9 cellular contexts compared by ENCODE assay signal in genomic region chr2:230913406-230913805, GRCh38. TPM values are rescaled to one million over a fixed set of nuclear protein-coding genes. Genes with fewer than 3 reads are reported as not detected.
A peak's percentile ranks its signal among the peaks of the same experiment; 100 is the strongest.
DNase-seq lines count a peak whose midpoint lies in the region; ATAC-seq and TF ChIP-seq lines count a peak whose summit lies in the region.
"Had no signal": no experiment of that assay in that cellular context is flagged by ENCODE, and none has a peak within 500 bp of the region (broad histone marks: within the 10 kb centered on the region; RNA-seq: fewer than 3 reads in every experiment).

No MANE protein-coding gene starts in this region.

- no peak overlapping the region for H2BK120ac ChIP-seq in mesenchymal stem cell (ENCODE audit: low read depth, low read length)

- H4K20me1 ChIP-seq in MM.1S (ENCODE audit: insufficient read depth, low read length) (no peaks in the 10 kb centered on the region), mammary epithelial cell (ENCODE audit: insufficient read depth, low read length) (no peaks in the 10 kb centered on the region)
- H4K20me1 ChIP-seq: BLaER1 had no signal

- DNase-seq in NCI-H146 (lab: John Stamatoyannopoulos, UW) = peak; percentile 27
- DNase-seq in NCI-H146 treated with DMSO at 0.1 percent for 48 hours (lab: John Stamatoyannopoulos, UW; ENCODE audit: unreplicated experiment) = no peak
- peak; percentile 65 for DNase-seq in MM.1S
- no peak for DNase-seq in mammary epithelial cell
- DNase-seq in naive thymus-derived CD8-positive, alpha-beta T cell = peak in 5 of 10 donors; percentile 32 to 74 (median 42)
- no peak for DNase-seq in 8988T
- DNase-seq in mesenchymal stem cell = no peak

- H3K9me3 ChIP-seq in MM.1S (replicated peaks; ENCODE audit: insufficient read depth, low read length) (no peaks in the 10 kb centered on the region), mammary epithelial cell (replicated peaks; ENCODE audit: insufficient read depth, low read length) (no peaks in the 10 kb centered on the region), mesenchymal stem cell (ENCODE audit: control insufficient read depth, low read length) (no peaks in the 10 kb centered on the region)
- H3K9me3 ChIP-seq: BLaER1 had no signal

- H3K27me3 ChIP-seq in MM.1S (replicated peaks; ENCODE audit: insufficient read depth, low read length) (no peaks in the 10 kb centered on the region), mammary epithelial cell (ENCODE audit: insufficient read depth, low read length) (no peaks in the 10 kb centered on the region), mesenchymal stem cell (ENCODE audit: control insufficient read depth in 1 of 2, insufficient read depth in 1 of 2, low read length in 2 of 2) (peaks cover 10 to 38% of the 10 kb centered on the region in 2 experiments)
- H3K27me3 ChIP-seq: BLaER1 had no signal

- H2BK15ac ChIP-seq in mesenchymal stem cell (ENCODE audit: low read depth, poor library complexity, severe bottlenecking) = no peak overlapping the region

- no peaks in the 10 kb centered on the region for H3K79me1 ChIP-seq in mesenchymal stem cell (replicated peaks; ENCODE audit: low read length, poor library complexity, severe bottlenecking)

- no peak overlapping the region for H2BK12ac ChIP-seq in mesenchymal stem cell (ENCODE audit: low read length in 2 of 2)

- H3K27ac ChIP-seq in MM.1S (ENCODE audit: low read length) (no peak overlapping the region), mammary epithelial cell (ENCODE audit: insufficient read depth, low read depth, low read length) (no peak overlapping the region), mesenchymal stem cell (ENCODE audit: low read length, poor library complexity, severe bottlenecking) (no peak overlapping the region)
- H3K27ac ChIP-seq: BLaER1 had no signal

- H3K23ac ChIP-seq in mesenchymal stem cell (ENCODE audit: low read length in 2 of 2) = no peak overlapping the region

- H3K9me3 Mint-ChIP-seq in naive thymus-derived CD8-positive, alpha-beta T cell = no peaks in the 10 kb centered on the region

- H2BK5ac ChIP-seq in mesenchymal stem cell (ENCODE audit: low read depth, low read length, poor library complexity, severe bottlenecking) = no peak overlapping the region

- no peaks in the 10 kb centered on the region for H3F3A ChIP-seq in MM.1S (ENCODE audit: insufficient read depth, low read length)

- no TSS peak for BruUV-seq in mammary epithelial cell (replicated peaks; lab: Mats Ljungman, UMichigan)

- H3K27me3 Mint-ChIP-seq in naive thymus-derived CD8-positive, alpha-beta T cell = peaks cover 0 to 2% (median 0%) of the 10 kb centered on the region in 5 donors

- dilution Hi-C loops in mammary epithelial cell (cut with HindIII; ENCODE audit: low sequenced_read_pairs) = loop anchor here (5.0 kb wide), 1 partner anchor 36 kb away; no protein-coding TSS in a partner anchor

- peak overlapping the region in 1 of 10 donors; percentile 43 for H3K27ac Mint-ChIP-seq in naive thymus-derived CD8-positive, alpha-beta T cell

- H3K36me3 ChIP-seq in MM.1S (replicated peaks; ENCODE audit: insufficient read depth, low read length) = no peaks in the 10 kb centered on the region
- H3K36me3 ChIP-seq in mammary epithelial cell (ENCODE audit: insufficient read depth, low read length) = no peaks in the 10 kb centered on the region
- no peaks in the 10 kb centered on the region for H3K36me3 ChIP-seq in mesenchymal stem cell (ENCODE audit: control insufficient read depth in 1 of 2, insufficient read depth in 2 of 2, low read depth in 1 of 2, low read length in 2 of 2)
- H3K36me3 ChIP-seq: BLaER1 had no signal

- H3K79me2 ChIP-seq in MM.1S (ENCODE audit: low read length) = no peaks in the 10 kb centered on the region
- H3K79me2 ChIP-seq in mammary epithelial cell (ENCODE audit: insufficient read depth, low read length) = no peaks in the 10 kb centered on the region

- TF ChIP-seq CTCF in MM.1S (IDR thresholded peaks at IDR 0.05; ENCODE audit: low read length) = peak; percentile 77
- peak; percentile 31 to 34 for TF ChIP-seq CTCF in mammary epithelial cell (conservative IDR thresholded peaks at IDR 0.05 in 1 of 2, IDR thresholded peaks at IDR 0.05 in 1 of 2; ENCODE audit: extremely low read depth in 1 of 2, insufficient read depth in 1 of 2, low read depth in 1 of 2, low read length in 2 of 2)

- CTCF ChIA-PET in mammary epithelial cell (lab: Charles Lee; ENCODE audit: low non-redundant PET) = no interaction called here

- no peak overlapping the region for H3K14ac ChIP-seq in mesenchymal stem cell (ENCODE audit: low read length in 2 of 2)

- no peaks in the 10 kb centered on the region for H3K9me2 ChIP-seq in MM.1S (replicated peaks; ENCODE audit: insufficient read depth, low read length)

- no peak overlapping the region for H3K4ac ChIP-seq in mesenchymal stem cell (ENCODE audit: low read depth in 1 of 2, low read length in 2 of 2)

- H2AFZ ChIP-seq in MM.1S (ENCODE audit: low read length) (no peak overlapping the region), mammary epithelial cell (ENCODE audit: low read depth, low read length) (no peak overlapping the region), mesenchymal stem cell (ENCODE audit: low read depth, low read length) (no peak overlapping the region)

- no peak overlapping the region for H3K4me2 ChIP-seq in MM.1S (ENCODE audit: low read depth, low read length)
- H3K4me2 ChIP-seq in mammary epithelial cell (ENCODE audit: insufficient read depth, low read depth, low read length) = no peak overlapping the region
- H3K4me2 ChIP-seq in mesenchymal stem cell (ENCODE audit: low read length, poor library complexity, severe bottlenecking) = no peak overlapping the region
- H3K4me2 ChIP-seq: BLaER1 had no signal

- peaks cover 0 to 19% (median 11%) of the 10 kb centered on the region in 3 donors for H3K36me3 Mint-ChIP-seq in naive thymus-derived CD8-positive, alpha-beta T cell

- H3K9ac ChIP-seq in MM.1S (ENCODE audit: low read length) (no peak overlapping the region), mammary epithelial cell (ENCODE audit: insufficient read depth, low read length) (no peak overlapping the region), mesenchymal stem cell (ENCODE audit: low read length) (no peak overlapping the region)
- H3K9ac ChIP-seq: BLaER1 had no signal

- H3K18ac ChIP-seq in mesenchymal stem cell (ENCODE audit: low read depth in 1 of 2, low read length in 2 of 2) = no peak overlapping the region

- POLR2A ChIA-PET in naive thymus-derived CD8-positive, alpha-beta T cell (lab: Charles Lee) = interaction anchor here (1.2 to 1.4 kb wide), 2 partner anchors 11 to 49 kb away, joined by 3 to 5 read pairs; partner anchors contain the start of genes GPR55 and ITM2C

- no peak overlapping the region for H3K4me3 ChIP-seq in MM.1S (ENCODE audit: low read length)
- H3K4me3 ChIP-seq in mammary epithelial cell (replicated peaks in 1 of 3; ENCODE audit: insufficient read depth in 1 of 3, low read depth in 2 of 3, low read length in 3 of 3) = no peak overlapping the region
- H3K4me3 ChIP-seq in mesenchymal stem cell (ENCODE audit: insufficient read depth in 1 of 2, low read depth in 1 of 2, low read length in 2 of 2) = no peak overlapping the region
- H3K4me3 ChIP-seq: BLaER1 had no signal

- H3K4me1 ChIP-seq in MM.1S (ENCODE audit: low read length) (no peaks in the 10 kb centered on the region), mammary epithelial cell (ENCODE audit: insufficient read depth, low read length) (peaks cover 10% of the 10 kb centered on the region), mesenchymal stem cell (ENCODE audit: control insufficient read depth, insufficient read depth, low read depth, low read length) (peaks cover 10% of the 10 kb centered on the region)

- intact Hi-C loops in mammary epithelial cell (cut with micrococcal nuclease) = no loop called here

- 100% methylated on average over 2 of the region's 2 CpGs for WGBS in mammary epithelial cell (ENCODE audit: low coverage, missing lambda C conversion rate)
- WGBS in mesenchymal stem cell = 89% methylated on average over 1 of the region's 2 CpGs

- in situ Hi-C loops in mammary epithelial cell (cut with MboI; ENCODE audit: low sequenced_read_pairs in 2 of 2) = no loop called here

- H3K4me1 Mint-ChIP-seq in naive thymus-derived CD8-positive, alpha-beta T cell = peaks cover 16 to 58% (median 37%) of the 10 kb centered on the region in 4 donors

- H4K91ac ChIP-seq in mesenchymal stem cell (ENCODE audit: low read length) = no peak overlapping the region

- no peak overlapping the region for H4K8ac ChIP-seq in mesenchymal stem cell (ENCODE audit: low read length)

- ATAC-seq in naive thymus-derived CD8-positive, alpha-beta T cell = peak; percentile 68 to 83
- no peak for ATAC-seq in HG02588 (IDR thresholded peaks at IDR 0.05; ENCODE audit: unreplicated experiment)

- H2AK5ac ChIP-seq in mesenchymal stem cell (ENCODE audit: low read length, severe bottlenecking) = no peak overlapping the region

- H3K4me3 Mint-ChIP-seq in naive thymus-derived CD8-positive, alpha-beta T cell = no peak overlapping the region

RNA-seq across cellular contexts. Expression of gene GPR55, which starts 11.6 kb away (rescaled TPM):
- not detected for total RNA-seq in mammary epithelial cell
- polyA plus RNA-seq in mammary epithelial cell = not detected
- not detected for polyA minus RNA-seq in mammary epithelial cell
- total RNA-seq in naive thymus-derived CD8-positive, alpha-beta T cell = 10 to 100 TPM in 1 of 2 experiments, 1 to 10 TPM in 1; 8.9 to 10.4 TPM
- 1 to 10 TPM; 1.1 to 3.2 (median 3.1) TPM for polyA plus RNA-seq in naive thymus-derived CD8-positive, alpha-beta T cell
- polyA plus RNA-seq in mesenchymal stem cell (2013, experiment 1 of 2) = not detected
- polyA plus RNA-seq in mesenchymal stem cell (2013, experiment 2 of 2) = 0.01 TPM

RNA-seq across cellular contexts. Expression of gene ITM2C, which starts 48.7 kb away (rescaled TPM):
- total RNA-seq in mammary epithelial cell = 10 to 100 TPM; 24.8 to 47.1 TPM
- polyA plus RNA-seq in mammary epithelial cell = 66.2 TPM
- polyA minus RNA-seq in mammary epithelial cell = 77.9 TPM
- 10 to 100 TPM; 30.9 to 38.7 TPM for total RNA-seq in naive thymus-derived CD8-positive, alpha-beta T cell
- polyA plus RNA-seq in naive thymus-derived CD8-positive, alpha-beta T cell = 10 to 100 TPM; 35.4 to 56.7 (median 53.8) TPM
- 311 TPM for polyA plus RNA-seq in mesenchymal stem cell (2013, experiment 1 of 2)
- 325 TPM for polyA plus RNA-seq in mesenchymal stem cell (2013, experiment 2 of 2)

Comparison
In these comparisons a context has a peak if more than half of its experiments do, and no peak if none do; other contexts are left out.
1. DNase-seq: peak in NCI-H146 (single experiment) and MM.1S (single experiment); none in NCI-H146 treated with DMSO at 0.1 percent for 48 hours (single experiment), mammary epithelial cell (single experiment), 8988T (single experiment) and mesenchymal stem cell (single experiment).
2. RNA of gene GPR55, which starts 11.6 kb away (total RNA-seq): 8.9 to 10.4 TPM in naive thymus-derived CD8-positive, alpha-beta T cell; not detected in mammary epithelial cell; every median in the first group is over 4 times any median in the second.